8 cellular contexts compared by ENCODE assay signal in genomic region chr2:113283704-113284284, GRCh38. TPM values are rescaled to one million over a fixed set of nuclear protein-coding genes. Genes with fewer than 3 reads are reported as not detected.
DNase-seq lines count a peak whose midpoint lies in the region; ATAC-seq, FAIRE-seq and TF ChIP-seq lines count a peak whose summit lies in the region.

No MANE protein-coding gene starts in this region.

- H3K9me2 ChIP-seq in SK-N-SH, result no peaks in the 10 kb centered on the region

- TF ChIP-seq CTCF in SK-N-SH (IDR thresholded peaks at IDR 0.05) (no peak), prostate gland (IDR thresholded peaks at IDR 0.05) (no peak)

- 0% methylated on average over 3 of the region's 3 CpGs for WGBS in SK-N-SH (ENCODE audit: low lambda C conversion rate)
- WGBS in prostate gland, result 20% methylated on average over 3 of the region's 3 CpGs

- POLR2A ChIA-PET in SK-N-SH (lab: Yijun Ruan, JAX), result no interaction called here

- DNase-seq in DMS79 (lab: John Stamatoyannopoulos, UW) (peak; percentile 14), SK-N-SH (no peak), foreskin melanocyte (peak; percentile 62), prostate gland (ENCODE audit: low spot score) (peak; percentile 52), iPS-NIHi11 (ENCODE audit: low spot score) (no peak), GM12892 (ENCODE audit: insufficient read length) (no peak), NCI-H524 treated with DMSO at 0.1 percent for 48 hours (lab: John Stamatoyannopoulos, UW) (no peak)

- H3K27ac ChIP-seq in SK-N-SH (ENCODE audit: low read depth in 2 of 2, low read length in 1 of 2) (peak overlapping the region in 1 of 2 experiments; percentile 80; a peak in 2 of 4 replicates), prostate gland (peak overlapping the region in 1 of 2 donors; percentile 40)

- no peak for FAIRE-seq in GM12892 (lab: Jason Lieb, UNC)

- no peaks in the 10 kb centered on the region for H4K20me1 ChIP-seq in SK-N-SH (ENCODE audit: insufficient read depth)

- H3F3A ChIP-seq in SK-N-SH (replicated peaks; ENCODE audit: insufficient read depth), result peaks cover 10% of the 10 kb centered on the region

- no peak overlapping the region for H3K4me3 ChIP-seq in SK-N-SH (ENCODE audit: low read depth in 2 of 2, low read length in 1 of 2)
- no peak overlapping the region for H3K4me3 ChIP-seq in prostate gland

- H2AFZ ChIP-seq in SK-N-SH (ENCODE audit: low read depth), result peak overlapping the region; percentile 50; the same call in 1 of the 2 replicates

- no peaks in the 10 kb centered on the region for H3K79me2 ChIP-seq in SK-N-SH (ENCODE audit: insufficient read depth)

- peak overlapping the region; percentile 54; the same call in 1 of the 2 replicates for H3K4me2 ChIP-seq in SK-N-SH

- TF ChIP-seq POLR2A in prostate gland (IDR thresholded peaks at IDR 0.05) (no peak), GM12892 (IDR thresholded peaks at IDR 0.05; ENCODE audit: low read depth, low read length) (no peak)

- H3K4me1 ChIP-seq in SK-N-SH (ENCODE audit: control insufficient read depth in 1 of 2, insufficient read depth in 2 of 2, low read depth in 1 of 2, low read length in 1 of 2) (peaks cover 0 to 27% of the 10 kb centered on the region in 2 experiments; a peak in 3 of 4 replicates), prostate gland (replicated peaks) (no peaks in the 10 kb centered on the region)

- intact Hi-C loops in prostate gland (cut with DNase I), result no loop called here

- H3K36me3 ChIP-seq in SK-N-SH (replicated peaks in 1 of 2; ENCODE audit: control insufficient read depth in 1 of 2, insufficient read depth in 2 of 2, low read length in 1 of 2) (no peaks in the 10 kb centered on the region), prostate gland (no peaks in the 10 kb centered on the region)

- peak overlapping the region; percentile 46 for H3K9ac ChIP-seq in SK-N-SH

- TF ChIP-seq RAD21 in SK-N-SH (IDR thresholded peaks at IDR 0.05; ENCODE audit: low read length), result no peak

- H3K9me3 ChIP-seq in SK-N-SH (no peaks in the 10 kb centered on the region), prostate gland (no peaks in the 10 kb centered on the region)

- CTCF ChIA-PET in SK-N-SH (lab: Yijun Ruan, JAX), result interaction anchor here (0.9 to 1.3 kb wide), 2 partner anchors 30 to 33 kb away, joined by 3 read pairs; no protein-coding TSS in a partner anchor

- H3K27me3 ChIP-seq in SK-N-SH (ENCODE audit: insufficient read depth) (peaks cover 1% of the 10 kb centered on the region; the same call in 1 of the 2 replicates), prostate gland (replicated peaks; ENCODE audit: insufficient read depth) (no peaks in the 10 kb centered on the region)

- TF ChIP-seq EP300 in SK-N-SH (IDR thresholded peaks at IDR 0.05; ENCODE audit: borderline replicate concordance in 1 of 2, low read depth in 1 of 2, low read length in 1 of 2), result peak in 1 of 2 experiments; percentile 85; a peak in 2 of 4 replicates

- no peak for ATAC-seq in GM21526 (IDR thresholded peaks at IDR 0.05; ENCODE audit: low FRiP score, unreplicated experiment)

TF ChIP-seq in SK-N-SH, 30 proteins besides CTCF, POLR2A, EP300 and RAD21 (continues in another document):
- TF ChIP-seq RFX5 (IDR thresholded peaks at IDR 0.05; ENCODE audit: low read length), result no peak
- TF ChIP-seq USF1 (IDR thresholded peaks at IDR 0.05; ENCODE audit: borderline replicate concordance, low read depth), result no peak
- TF ChIP-seq NFIC (IDR thresholded peaks at IDR 0.05; ENCODE audit: borderline replicate concordance), result peak; percentile 94
- no peak; the same call in 1 of the 2 replicates for TF ChIP-seq MEF2A (IDR thresholded peaks at IDR 0.05; ENCODE audit: borderline replicate concordance, low read depth)
- peak; percentile 53; the same call in 1 of the 2 replicates for TF ChIP-seq MAX (IDR thresholded peaks at IDR 0.05; ENCODE audit: low read depth)
- peak; percentile 90 for TF ChIP-seq TEAD4 (IDR thresholded peaks at IDR 0.05; ENCODE audit: borderline replicate concordance, insufficient read depth)
- TF ChIP-seq ELF1 (IDR thresholded peaks at IDR 0.05), result peak; percentile 8; the same call in 1 of the 2 replicates
- TF ChIP-seq TCF12 (IDR thresholded peaks at IDR 0.05), result peak; percentile 88
- TF ChIP-seq IRF3 (IDR thresholded peaks at IDR 0.05; ENCODE audit: low read depth, low read length), result no peak
- no peak for TF ChIP-seq TAF1 (IDR thresholded peaks at IDR 0.05; ENCODE audit: borderline replicate concordance, low read depth, low read length)
- 0 out of 2 replicates have a peak, but pooled peaks have one; percentile 38 for TF ChIP-seq ZBTB33 (IDR thresholded peaks at IDR 0.05; ENCODE audit: borderline replicate concordance, low read depth)
- no peak for TF ChIP-seq EZH2phosphoT487 (IDR thresholded peaks at IDR 0.05; ENCODE audit: borderline replicate concordance, low read depth)
- peak; percentile 17; the same call in 1 of the 2 replicates for TF ChIP-seq REST (IDR thresholded peaks at IDR 0.05; ENCODE audit: low read depth, low read length)
- peak; percentile 68; the same call in 1 of the 2 replicates for TF ChIP-seq FOSL2 (IDR thresholded peaks at IDR 0.05; ENCODE audit: borderline replicate concordance, low read depth)
- TF ChIP-seq POLR2AphosphoS5 (IDR thresholded peaks at IDR 0.05; ENCODE audit: low read depth, low read length), result peak; percentile 24; the same call in 1 of the 2 replicates
- TF ChIP-seq RXRA (IDR thresholded peaks at IDR 0.05; ENCODE audit: borderline replicate concordance, low read depth), result 0 out of 2 replicates have a peak, but pooled peaks have one; percentile 22
- peak; percentile 85 for TF ChIP-seq JUND (IDR thresholded peaks at IDR 0.05)

RNA-seq across cellular contexts. Expression of gene PAX8, which starts 5.1 kb away (rescaled TPM):
- polyA plus RNA-seq in SK-N-SH (2012; rRNA removed), result 0.08 and 0.23 TPM in 2 replicates
- polyA plus RNA-seq in SK-N-SH (2012; cell fraction: cytosol; rRNA removed), result 0.04 and 0.08 TPM in 2 replicates
- 0.18 and 0.23 TPM in 2 replicates for polyA plus RNA-seq in SK-N-SH (2012; cell fraction: nucleus; rRNA removed)
- 1 to 10 TPM; 1.0 to 3.8 TPM for total RNA-seq in prostate gland
- 1.8 TPM for polyA plus RNA-seq in GM12892 (2012; ENCODE audit: missing spikeins)

Comparison
In these comparisons a context has a peak if more than half of its experiments do, and no peak if none do; other contexts are left out.
1. DNase-seq: peak in DMS79 (single experiment), foreskin melanocyte (single experiment) and prostate gland (single experiment); none in SK-N-SH (single experiment), iPS-NIHi11 (single experiment), GM12892 (single experiment) and NCI-H524 treated with DMSO at 0.1 percent for 48 hours (single experiment).